30 cellular contexts compared by ENCODE assay signal in the genomic region with DNA sequence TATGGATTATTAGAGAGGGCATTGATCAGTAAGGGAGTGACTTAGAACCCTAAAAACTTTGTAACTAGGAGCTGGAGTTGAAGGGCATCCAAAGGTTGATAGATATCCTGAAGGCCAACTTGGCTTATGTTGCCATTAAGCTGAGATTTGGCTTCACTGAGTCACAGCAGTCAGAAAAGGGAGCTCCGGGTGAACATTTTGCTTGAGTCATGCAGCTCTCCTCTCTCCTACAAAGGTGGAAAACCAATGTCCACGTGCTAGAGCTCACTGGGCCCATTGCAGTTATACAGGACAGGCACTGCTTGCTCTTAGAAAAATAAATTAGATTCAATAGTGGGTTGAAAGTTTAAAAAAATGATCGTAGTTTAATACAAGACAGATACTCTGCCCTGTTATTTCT.
"Had no signal": no experiment of that assay in that cellular context is flagged by ENCODE, and none has a peak within 500 bp of the region (broad histone marks: within the 10 kb centered on the region; RNA-seq: fewer than 3 reads in every experiment).

No MANE protein-coding gene starts in this region.

- H3K4me2 ChIP-seq: smooth muscle cell had no signal

- H3K36me3 ChIP-seq: breast epithelium, sigmoid colon, suprapubic skin, tibial artery, upper lobe of right lung had no signal

- H3K9ac ChIP-seq: parathyroid adenoma had no signal

- ATAC-seq: psoas muscle; stimulated activated naive B cell treated with anti-CD40 and anti-IgM and Interleukin-4, amounts not matched to agents 10 μg/mL and 1 μg/mL and 100 μg/mL, for 72 hours; upper lobe of right lung had no signal

- DNase-seq: activated CD4-positive, alpha-beta T cell treated with anti-CD3 and anti-CD28 coated beads for 4 hours; activated CD4-positive, alpha-beta T cell treated with anti-CD3 and anti-CD28 coated beads, Interleukin-2, amount 50 U/mL, for 4 hours; activated CD8-positive, alpha-beta memory T cell treated with anti-CD3 and anti-CD28 coated beads, Interleukin-2, amount 50 U/mL, for 4 hours; activated gamma-delta T cell; activated naive CD4-positive, alpha-beta T cell treated with anti-CD3 and anti-CD28 coated beads, Interleukin-2, amount 10 ng/mL, durations not matched to agents 7 days and 5 days; activated naive CD8-positive, alpha-beta T cell treated with anti-CD3 and anti-CD28 coated beads, Interleukin-2, amount 10 ng/mL, durations not matched to agents 7 days and 5 days; activated T-cell treated with anti-CD3 and anti-CD28 coated beads, Interleukin-2, amount 50 U/mL, for 24 hours; amniotic stem cell; head of caudate nucleus; hippocampal formation; naive B cell; nucleus accumbens; psoas muscle; sigmoid colon; stimulated activated CD4-positive, alpha-beta T cell treated with anti-CD3 and anti-CD28 coated beads, Interleukin-1b, Interleukin-23, amount 100 ng/mL, for 48 hours; stimulated activated naive B cell treated with anti-CD40 and anti-IgM and Interleukin-4, amounts not matched to agents 10 μg/mL and 1 μg/mL and 100 μg/mL, for 72 hours; T-helper 9 cell; tibial artery; upper lobe of right lung had no signal

- H3K4me1 ChIP-seq: breast epithelium, parathyroid adenoma, psoas muscle, sigmoid colon, upper lobe of right lung had no signal

- H3K27ac ChIP-seq: breast epithelium, epithelial cell of prostate, parathyroid adenoma, psoas muscle, sigmoid colon, suprapubic skin, tibial artery, upper lobe of right lung, VCaP had no signal

- H3K4me3 ChIP-seq: breast epithelium, psoas muscle, sigmoid colon, smooth muscle cell, suprapubic skin, tibial artery, upper lobe of right lung had no signal

- FAIRE-seq: TTC549 had no signal

- H3K4me1 Mint-ChIP-seq: activated naive CD4-positive, alpha-beta T cell treated with anti-CD3 and anti-CD28 coated beads, Interleukin-2, amount 10 ng/mL, durations not matched to agents 7 days and 5 days; activated naive CD8-positive, alpha-beta T cell treated with anti-CD3 and anti-CD28 coated beads, Interleukin-2, amount 10 ng/mL, durations not matched to agents 7 days and 5 days; central memory CD8-positive, alpha-beta T cell; naive B cell; stimulated activated naive B cell treated with anti-CD40 and anti-IgM and Interleukin-4, amounts not matched to agents 10 μg/mL and 1 μg/mL and 100 μg/mL, for 72 hours had no signal

- H3K9me3 ChIP-seq: breast epithelium, psoas muscle, sigmoid colon, suprapubic skin, tibial artery, upper lobe of right lung had no signal

- H3K27me3 ChIP-seq: breast epithelium, sigmoid colon, suprapubic skin, tibial artery, upper lobe of right lung had no signal

- H3K27me3 Mint-ChIP-seq: activated naive CD4-positive, alpha-beta T cell treated with anti-CD3 and anti-CD28 coated beads, Interleukin-2, amount 10 ng/mL, durations not matched to agents 7 days and 5 days; activated naive CD8-positive, alpha-beta T cell treated with anti-CD3 and anti-CD28 coated beads, Interleukin-2, amount 10 ng/mL, durations not matched to agents 7 days and 5 days; activated T-cell treated with anti-CD3 and anti-CD28 coated beads, Interleukin-2, amount 50 U/mL, for 24 hours; central memory CD8-positive, alpha-beta T cell; dendritic cell treated with granulocyte-macrophage colony-stimulating factor and Interleukin-4, amounts not matched to agents 40 ng/mL and 50 ng/mL, for 4 days; naive B cell; stimulated activated naive B cell treated with anti-CD40 and anti-IgM and Interleukin-4, amounts not matched to agents 10 μg/mL and 1 μg/mL and 100 μg/mL, for 72 hours had no signal

- H3K79me2 ChIP-seq: parathyroid adenoma had no signal

- H3K27ac Mint-ChIP-seq: activated naive CD4-positive, alpha-beta T cell treated with anti-CD3 and anti-CD28 coated beads, Interleukin-2, amount 10 ng/mL, durations not matched to agents 7 days and 5 days; activated naive CD8-positive, alpha-beta T cell treated with anti-CD3 and anti-CD28 coated beads, Interleukin-2, amount 10 ng/mL, durations not matched to agents 7 days and 5 days; activated T-cell treated with anti-CD3 and anti-CD28 coated beads, Interleukin-2, amount 50 U/mL, for 24 hours; dendritic cell treated with granulocyte-macrophage colony-stimulating factor and Interleukin-4, amounts not matched to agents 40 ng/mL and 50 ng/mL, for 4 days; mesothelial cell of epicardium; naive B cell; stimulated activated naive B cell treated with anti-CD40 and anti-IgM and Interleukin-4, amounts not matched to agents 10 μg/mL and 1 μg/mL and 100 μg/mL, for 72 hours; T-helper 1 cell treated with Interleukin-12 subunit alpha and Interleukin-12 subunit beta and Interleukin-4 antibody, amounts not matched to agents 30 μg/mL and 1 μg/mL, for 36 hours had no signal

- H3K36me3 Mint-ChIP-seq: activated naive CD4-positive, alpha-beta T cell treated with anti-CD3 and anti-CD28 coated beads, Interleukin-2, amount 10 ng/mL, durations not matched to agents 7 days and 5 days; activated naive CD8-positive, alpha-beta T cell treated with anti-CD3 and anti-CD28 coated beads, Interleukin-2, amount 10 ng/mL, durations not matched to agents 7 days and 5 days; mesothelial cell of epicardium; naive B cell; stimulated activated naive B cell treated with anti-CD40 and anti-IgM and Interleukin-4, amounts not matched to agents 10 μg/mL and 1 μg/mL and 100 μg/mL, for 72 hours had no signal

- H3K4me3 Mint-ChIP-seq: activated naive CD4-positive, alpha-beta T cell treated with anti-CD3 and anti-CD28 coated beads, Interleukin-2, amount 10 ng/mL, durations not matched to agents 7 days and 5 days; activated naive CD8-positive, alpha-beta T cell treated with anti-CD3 and anti-CD28 coated beads, Interleukin-2, amount 10 ng/mL, durations not matched to agents 7 days and 5 days; activated T-cell treated with anti-CD3 and anti-CD28 coated beads, Interleukin-2, amount 50 U/mL, for 24 hours; central memory CD8-positive, alpha-beta T cell; dendritic cell treated with granulocyte-macrophage colony-stimulating factor and Interleukin-4, amounts not matched to agents 40 ng/mL and 50 ng/mL, for 4 days; mesothelial cell of epicardium; naive B cell; stimulated activated naive B cell treated with anti-CD40 and anti-IgM and Interleukin-4, amounts not matched to agents 10 μg/mL and 1 μg/mL and 100 μg/mL, for 72 hours; T-helper 1 cell treated with Interleukin-12 subunit alpha and Interleukin-12 subunit beta and Interleukin-4 antibody, amounts not matched to agents 30 μg/mL and 1 μg/mL, for 36 hours had no signal

- H3K9me3 Mint-ChIP-seq: activated naive CD8-positive, alpha-beta T cell treated with anti-CD3 and anti-CD28 coated beads, Interleukin-2, amount 10 ng/mL, durations not matched to agents 7 days and 5 days; activated T-cell treated with anti-CD3 and anti-CD28 coated beads, Interleukin-2, amount 50 U/mL, for 24 hours; dendritic cell treated with granulocyte-macrophage colony-stimulating factor and Interleukin-4, amounts not matched to agents 40 ng/mL and 50 ng/mL, for 4 days; mesothelial cell of epicardium; stimulated activated naive B cell treated with anti-CD40 and anti-IgM and Interleukin-4, amounts not matched to agents 10 μg/mL and 1 μg/mL and 100 μg/mL, for 72 hours; T-helper 1 cell treated with Interleukin-12 subunit alpha and Interleukin-12 subunit beta and Interleukin-4 antibody, amounts not matched to agents 30 μg/mL and 1 μg/mL, for 36 hours had no signal

- H2AFZ ChIP-seq: parathyroid adenoma had no signal
